ENCODE assay signal across 10 cellular contexts in genomic region chr15:40334541-40334940, GRCh38. TPM values are rescaled to one million over a fixed set of nuclear protein-coding genes. Genes with fewer than 3 reads are reported as not detected.
DNase-seq lines count a peak whose midpoint lies in the region; ATAC-seq and TF ChIP-seq lines count a peak whose summit lies in the region.
"Had no signal": no experiment of that assay in that cellular context is flagged by ENCODE, and none has a peak within 500 bp of the region (broad histone marks: within the 10 kb centered on the region; RNA-seq: fewer than 3 reads in every experiment).

No MANE protein-coding gene starts in this region.

- H3K4me3 Mint-ChIP-seq in naive thymus-derived CD4-positive, alpha-beta T cell: peak overlapping the region in 5 of 10 donors; percentile 48 to 76 (median 64)

- DNase-seq in heart right ventricle (no peak), Right ventricle myocardium superior (no peak), coronary artery (ENCODE audit: low spot score) (no peak), transverse colon (no peak), NCI-H1092 (lab: John Stamatoyannopoulos, UW) (no peak), SW480 (ENCODE audit: low spot score) (no peak)
- DNase-seq in naive thymus-derived CD4-positive, alpha-beta T cell: no peak
- DNase-seq: NCI-H187 treated with DMSO at 0.1 percent for 48 hours had no signal

- peak overlapping the region in 9 of 10 donors; percentile 79 to 99 (median 83) for H3K27ac ChIP-seq in heart right ventricle
- peak overlapping the region; percentile 91 to 98 for H3K27ac ChIP-seq in coronary artery
- H3K27ac ChIP-seq in naive thymus-derived CD4-positive, alpha-beta T cell (ENCODE audit: low read depth, low read length): no peak overlapping the region
- H3K27ac ChIP-seq in transverse colon: peak overlapping the region; percentile 95 to 98 (median 96)

- ATAC-seq in heart right ventricle (no peak), Right ventricle myocardium superior (ENCODE audit: poor library complexity) (no peak), GM18511 (IDR thresholded peaks at IDR 0.05; ENCODE audit: unreplicated experiment) (no peak)
- ATAC-seq in naive thymus-derived CD4-positive, alpha-beta T cell: no peak
- ATAC-seq: body of pancreas had no signal

- TF ChIP-seq POLR2A in transverse colon (IDR thresholded peaks at IDR 0.05): no peak

- POLR2A ChIA-PET in naive thymus-derived CD4-positive, alpha-beta T cell (lab: Charles Lee): interaction anchor here (0.8 to 5.0 kb wide), 7 partner anchors 9 to 55 kb away, joined by 3 to 31 read pairs (median 4); partner anchors contain the start of gene PLCB2

- WGBS in heart right ventricle, 2 donors: 62 to 77% methylated on average over 3 of the region's 3 CpGs
- 65% methylated on average over 3 of the region's 3 CpGs; no CpG with 5 or more reads in 1 of the 2 donors for WGBS in transverse colon (ENCODE audit: low coverage in 1 of 2), 2 donors

- in situ Hi-C loops in transverse colon (cut with MboI; ENCODE audit: low pct_ligation_motif_present in 1 of 4, low pct_unique_long_range_greater_than_20kb in 1 of 4, low sequenced_read_pairs in 3 of 4): no loop called here

- H3K4me3 ChIP-seq in heart right ventricle (peak overlapping the region in 1 of 10 donors; percentile 5), coronary artery (no peak overlapping the region), transverse colon (no peak overlapping the region)
- H3K4me3 ChIP-seq in naive thymus-derived CD4-positive, alpha-beta T cell (ENCODE audit: low read length): no peak overlapping the region
- H3K4me3 ChIP-seq: body of pancreas had no signal

- no peak for TF ChIP-seq EP300 in transverse colon (IDR thresholded peaks at IDR 0.05; ENCODE audit: low read depth)

- CTCF ChIA-PET in naive thymus-derived CD4-positive, alpha-beta T cell (lab: Charles Lee): interaction anchor here (0.6 to 14.2 kb wide), 5 partner anchors 9 to 442 kb away, joined by 3 to 366 read pairs (median 6); partner anchors contain the start of genes INAFM2 and PLCB2

- peaks cover 0 to 29% (median 0%) of the 10 kb centered on the region in 9 donors for H3K36me3 ChIP-seq in heart right ventricle
- H3K36me3 ChIP-seq in naive thymus-derived CD4-positive, alpha-beta T cell (ENCODE audit: control insufficient read depth in 2 of 3, insufficient read depth in 3 of 3, low read length in 3 of 3): no peaks in the 10 kb centered on the region
- H3K36me3 ChIP-seq in transverse colon: no peaks in the 10 kb centered on the region

- no peaks in the 10 kb centered on the region for H3K9me3 ChIP-seq in heart right ventricle
- no peaks in the 10 kb centered on the region for H3K9me3 ChIP-seq in naive thymus-derived CD4-positive, alpha-beta T cell (ENCODE audit: control insufficient read depth in 2 of 3, low read length in 3 of 3)
- no peaks in the 10 kb centered on the region for H3K9me3 ChIP-seq in transverse colon
- H3K9me3 ChIP-seq: body of pancreas had no signal

- peaks cover 0 to 3% (median 0%) of the 10 kb centered on the region in 5 donors for H3K36me3 Mint-ChIP-seq in naive thymus-derived CD4-positive, alpha-beta T cell

- H3K27me3 ChIP-seq in heart right ventricle (no peaks in the 10 kb centered on the region), transverse colon (no peaks in the 10 kb centered on the region)
- H3K27me3 ChIP-seq in naive thymus-derived CD4-positive, alpha-beta T cell (ENCODE audit: control insufficient read depth in 2 of 2, insufficient read depth in 2 of 2, low read length in 2 of 2): no peaks in the 10 kb centered on the region
- H3K27me3 ChIP-seq: body of pancreas had no signal

- H3K27ac Mint-ChIP-seq in naive thymus-derived CD4-positive, alpha-beta T cell: peak overlapping the region in 6 of 9 donors; percentile 22 to 86 (median 76)

- intact Hi-C loops in heart right ventricle (cut with DNase I) (no loop called here), Right ventricle myocardium superior (cut with DNase I) (no loop called here), transverse colon (cut with DNase I; ENCODE audit: low total_unique reads) (no loop called here)
- intact Hi-C loops in naive thymus-derived CD4-positive, alpha-beta T cell (cut with micrococcal nuclease): no loop called here

- H3K4me1 Mint-ChIP-seq in naive thymus-derived CD4-positive, alpha-beta T cell: peaks cover 0 to 30% (median 22%) of the 10 kb centered on the region in 7 donors

- TF ChIP-seq CTCF in heart right ventricle (IDR thresholded peaks at IDR 0.05) (no peak), coronary artery (IDR thresholded peaks at IDR 0.05) (no peak), transverse colon (IDR thresholded peaks at IDR 0.05) (no peak)

- H3K9me3 Mint-ChIP-seq in naive thymus-derived CD4-positive, alpha-beta T cell: peaks cover 0 to 1% (median 0%) of the 10 kb centered on the region in 11 donors

- no peaks in the 10 kb centered on the region for H3K27me3 Mint-ChIP-seq in naive thymus-derived CD4-positive, alpha-beta T cell

- H3K4me1 ChIP-seq in heart right ventricle (peaks cover 41 to 100% (median 81%) of the 10 kb centered on the region in 9 donors), transverse colon (peaks cover 37 to 92% (median 58%) of the 10 kb centered on the region in 4 donors)
- peaks cover 0 to 16% of the 10 kb centered on the region in 2 donors for H3K4me1 ChIP-seq in naive thymus-derived CD4-positive, alpha-beta T cell (ENCODE audit: control insufficient read depth in 2 of 2, insufficient read depth in 2 of 2, low read length in 2 of 2)

RNA-seq across cellular contexts. Expression of gene CCDC9B, which starts 6.2 kb away (rescaled TPM):
- total RNA-seq in heart right ventricle (100 to 1,000 TPM; 113 to 190 (median 151) TPM), Right ventricle myocardium superior (155 TPM), transverse colon (10 to 100 TPM; 22.0 to 49.4 (median 36.9) TPM)
- 10 to 100 TPM; 13.0 to 97.4 TPM for polyA plus RNA-seq in heart right ventricle
- 1 to 10 TPM in 4 of 5 experiments, under 1 TPM in 1; 0.73 to 2.7 (median 1.6) TPM for total RNA-seq in naive thymus-derived CD4-positive, alpha-beta T cell
- polyA plus RNA-seq in naive thymus-derived CD4-positive, alpha-beta T cell: under 1 TPM; 0.07 to 0.30 TPM

RNA-seq across cellular contexts. Expression of gene INAFM2, which starts 11.0 kb away (rescaled TPM):
- total RNA-seq in heart right ventricle (10 to 100 TPM; 32.5 to 63.9 (median 40.9) TPM), Right ventricle myocardium superior (56.2 TPM), transverse colon (10 to 100 TPM; 14.5 to 62.1 (median 19.4) TPM)
- polyA plus RNA-seq in heart right ventricle: 10 to 100 TPM; 19.8 to 56.1 TPM
- 10 to 100 TPM in 3 of 5 experiments, 1 to 10 TPM in 2; 7.1 to 21.2 (median 12.7) TPM for total RNA-seq in naive thymus-derived CD4-positive, alpha-beta T cell
- 1 to 10 TPM; 2.0 to 2.2 TPM for polyA plus RNA-seq in naive thymus-derived CD4-positive, alpha-beta T cell

RNA-seq across cellular contexts. Expression of gene PHGR1, which starts 16.3 kb away (rescaled TPM):
- not detected for total RNA-seq in heart right ventricle
- not detected for polyA plus RNA-seq in heart right ventricle
- not detected for total RNA-seq in Right ventricle myocardium superior
- not detected for total RNA-seq in naive thymus-derived CD4-positive, alpha-beta T cell
- polyA plus RNA-seq in naive thymus-derived CD4-positive, alpha-beta T cell: not detected
- total RNA-seq in transverse colon: 1,000 to 10,000 TPM; 2,387 to 4,992 (median 3,189) TPM
- total RNA-seq: body of pancreas had no signal

RNA-seq across cellular contexts. Expression of gene DISP2, which starts 23.5 kb away (rescaled TPM):
- total RNA-seq in heart right ventricle: 1 to 10 TPM in 2 of 10 donors, under 1 TPM in 8; 0.08 to 1.3 (median 0.71) TPM
- polyA plus RNA-seq in heart right ventricle: 1 to 10 TPM in 1 of 2 donors, under 1 TPM in 1; 0.16 to 2.7 TPM
- total RNA-seq in Right ventricle myocardium superior: 5.9 TPM
- total RNA-seq in naive thymus-derived CD4-positive, alpha-beta T cell: under 1 TPM in 4 of 5 experiments, not detected in 1; 0.05 to 0.51 (median 0.07) TPM
- polyA plus RNA-seq in naive thymus-derived CD4-positive, alpha-beta T cell: not detected
- total RNA-seq in transverse colon: 10 to 100 TPM in 2 of 4 donors, 1 to 10 TPM in 2; 8.6 to 12.9 (median 10.9) TPM

RNA-seq across cellular contexts. Expression of gene PLCB2, which starts 26.8 kb away (rescaled TPM):
- total RNA-seq in heart right ventricle (10 to 100 TPM in 2 of 10 donors, 1 to 10 TPM in 8; 1.2 to 24.4 (median 4.9) TPM), Right ventricle myocardium superior (7.7 TPM), transverse colon (100 to 1,000 TPM in 1 of 4 donors, 10 to 100 TPM in 2, 1 to 10 TPM in 1; 5.5 to 143 (median 12.0) TPM)
- 10 to 100 TPM in 1 of 2 donors, 1 to 10 TPM in 1; 4.2 to 14.6 TPM for polyA plus RNA-seq in heart right ventricle
- 100 to 1,000 TPM; 179 to 359 (median 186) TPM for total RNA-seq in naive thymus-derived CD4-positive, alpha-beta T cell
- polyA plus RNA-seq in naive thymus-derived CD4-positive, alpha-beta T cell: 10 to 100 TPM; 19.8 to 28.4 TPM

Comparison
In these comparisons a context has a peak if more than half of its experiments do, and no peak if none do; other contexts are left out.
1. RNA of gene CCDC9B, which starts 6.2 kb away (total RNA-seq): 155 TPM in Right ventricle myocardium superior (single experiment), 113 to 190 TPM in heart right ventricle and 22.0 to 49.4 TPM in transverse colon; 0.73 to 2.7 TPM in naive thymus-derived CD4-positive, alpha-beta T cell; every median in the first group is over 4 times any median in the second.
2. RNA of gene PHGR1, which starts 16.3 kb away (total RNA-seq): 2,387 to 4,992 TPM in transverse colon; not detected in Right ventricle myocardium superior (single experiment), not detected in heart right ventricle and not detected in naive thymus-derived CD4-positive, alpha-beta T cell; every median in the first group is over 1,000 times any median in the second.